8 cellular contexts compared by ENCODE assay signal in genomic region chr18:35343936-35344735, GRCh38. TPM values are rescaled to one million over a fixed set of nuclear protein-coding genes. Genes with fewer than 3 reads are reported as not detected.
DNase-seq lines count a peak whose midpoint lies in the region; ATAC-seq, FAIRE-seq and TF ChIP-seq lines count a peak whose summit lies in the region.

ZNF24 (minus strand) TSS chr18:35344420; CDS start chr18:35340650, 3,770 bp downstream.

- ATAC-seq in natural killer cell treated with Interleukin-12 subunit alpha and Interleukin-12 subunit beta and Interleukin-15 and Interleukin-18, amount 100 ng/mL, for 72 hours = peak; percentile 95 to 96
- peak; percentile 93 for ATAC-seq in stimulated activated naive CD8-positive, alpha-beta T cell treated with anti-CD3 and anti-CD28 coated beads, Interleukin-15, Interleukin-2, amounts not matched to agents 100 U/mL and 50 U/mL, for 24 hours

- H3F3A ChIP-seq in Loucy (ENCODE audit: low read depth) = no peaks in the 10 kb centered on the region

- TF ChIP-seq POLR2A in H54 (IDR thresholded peaks at IDR 0.05; ENCODE audit: low read depth, low read length) (peak; percentile 68), Raji (IDR thresholded peaks at IDR 0.05; ENCODE audit: insufficient read depth, low read depth, low read length) (peak; percentile 79)

- no peaks in the 10 kb centered on the region for H3K27me3 ChIP-seq in Loucy (ENCODE audit: insufficient read depth, low read length, poor library complexity, severe bottlenecking)

- peaks cover 0 to 2% of the 10 kb centered on the region in 2 donors for H3K27me3 Mint-ChIP-seq in natural killer cell treated with Interleukin-12 subunit alpha and Interleukin-12 subunit beta and Interleukin-15 and Interleukin-18, amount 100 ng/mL, for 72 hours

- peaks cover 13% of the 10 kb centered on the region; the same call in 1 of the 2 replicates for H3K36me3 ChIP-seq in Loucy (ENCODE audit: insufficient read depth, low read length)

- H3K9me3 ChIP-seq in Loucy (ENCODE audit: insufficient read depth, low read depth, low read length) = no peaks in the 10 kb centered on the region

- H3K9ac ChIP-seq in Loucy (ENCODE audit: low read depth, low read length, poor library complexity, severe bottlenecking) = peak within 1 kb of the TSS; percentile 93

- H3K4me3 Mint-ChIP-seq in natural killer cell treated with Interleukin-12 subunit alpha and Interleukin-12 subunit beta and Interleukin-15 and Interleukin-18, amount 100 ng/mL, for 72 hours = peak within 1 kb of the TSS; percentile 100

- H3K79me2 ChIP-seq in Loucy (ENCODE audit: insufficient read depth, low read length) = peaks cover 51% of the 10 kb centered on the region

- H3K4me1 Mint-ChIP-seq in natural killer cell treated with Interleukin-12 subunit alpha and Interleukin-12 subunit beta and Interleukin-15 and Interleukin-18, amount 100 ng/mL, for 72 hours (ENCODE audit: low read depth in 2 of 2) = peaks cover 28 to 32% of the 10 kb centered on the region in 2 donors

- no peaks in the 10 kb centered on the region for H3K9me3 Mint-ChIP-seq in natural killer cell treated with Interleukin-12 subunit alpha and Interleukin-12 subunit beta and Interleukin-15 and Interleukin-18, amount 100 ng/mL, for 72 hours

- no peak for TF ChIP-seq CTCF in Loucy (conservative IDR thresholded peaks at IDR 0.05; ENCODE audit: low read length)

- DNase-seq in EL = peak; percentile 95
- DNase-seq in H54 (ENCODE audit: insufficient read length, low spot score) = peak; percentile 66
- peak; percentile 89 for DNase-seq in activated T-helper 9 cell treated with anti-CD3 and anti-CD28 coated beads, Interleukin-2, amount 50 U/mL, for 16 hours (ENCODE audit: low read depth)
- peak; percentile 86 for DNase-seq in fibroblast of peridontal ligament (ENCODE audit: extremely low read depth)
- DNase-seq in natural killer cell treated with Interleukin-12 subunit alpha and Interleukin-12 subunit beta and Interleukin-15 and Interleukin-18, amount 100 ng/mL, for 72 hours (ENCODE audit: low spot score) = peak; percentile 97
- peak; percentile 95 for DNase-seq in stimulated activated naive CD8-positive, alpha-beta T cell treated with anti-CD3 and anti-CD28 coated beads, Interleukin-15, Interleukin-2, amounts not matched to agents 100 U/mL and 50 U/mL, for 24 hours

- H3K27ac Mint-ChIP-seq in natural killer cell treated with Interleukin-12 subunit alpha and Interleukin-12 subunit beta and Interleukin-15 and Interleukin-18, amount 100 ng/mL, for 72 hours = peak within 1 kb of the TSS; percentile 95 to 96

- peaks cover 51% of the 10 kb centered on the region for H4K20me1 ChIP-seq in Loucy (ENCODE audit: insufficient read depth, low read length, poor library complexity, severe bottlenecking)

- peak within 1 kb of the TSS; percentile 84 for H3K4me2 ChIP-seq in Loucy (ENCODE audit: low read depth, low read length, poor library complexity, severe bottlenecking)

- H3K4me3 ChIP-seq in Loucy (ENCODE audit: low read length, poor library complexity, severe bottlenecking) = peak within 1 kb of the TSS; percentile 92

- peak within 1 kb of the TSS; percentile 93 for H2AFZ ChIP-seq in Loucy (ENCODE audit: low read length)

- H3K4me1 ChIP-seq in Loucy (ENCODE audit: insufficient read depth, low read length, poor library complexity, severe bottlenecking) = peaks cover 40% of the 10 kb centered on the region

- H3K36me3 Mint-ChIP-seq in natural killer cell treated with Interleukin-12 subunit alpha and Interleukin-12 subunit beta and Interleukin-15 and Interleukin-18, amount 100 ng/mL, for 72 hours = peaks cover 14% of the 10 kb centered on the region

- FAIRE-seq in H54 (lab: Jason Lieb, UNC) = no peak

- no peaks in the 10 kb centered on the region for H3K9me2 ChIP-seq in Loucy (replicated peaks; ENCODE audit: low read depth, low read length)

RNA-seq across cellular contexts. Expression of gene ZNF24, which starts in this region (rescaled TPM):
- 10 to 100 TPM; 32.9 to 63.1 TPM for total RNA-seq in natural killer cell treated with Interleukin-12 subunit alpha and Interleukin-12 subunit beta and Interleukin-15 and Interleukin-18, amount 100 ng/mL, for 72 hours

Comparison
In these comparisons a context has a peak if more than half of its experiments do, and no peak if none do; other contexts are left out.
1. Peak in every context shown above with its lines: DNase-seq, ATAC-seq and H3K4me3 ChIP-seq.